ENCODE assay signal across 23 cellular contexts in the genomic region with DNA sequence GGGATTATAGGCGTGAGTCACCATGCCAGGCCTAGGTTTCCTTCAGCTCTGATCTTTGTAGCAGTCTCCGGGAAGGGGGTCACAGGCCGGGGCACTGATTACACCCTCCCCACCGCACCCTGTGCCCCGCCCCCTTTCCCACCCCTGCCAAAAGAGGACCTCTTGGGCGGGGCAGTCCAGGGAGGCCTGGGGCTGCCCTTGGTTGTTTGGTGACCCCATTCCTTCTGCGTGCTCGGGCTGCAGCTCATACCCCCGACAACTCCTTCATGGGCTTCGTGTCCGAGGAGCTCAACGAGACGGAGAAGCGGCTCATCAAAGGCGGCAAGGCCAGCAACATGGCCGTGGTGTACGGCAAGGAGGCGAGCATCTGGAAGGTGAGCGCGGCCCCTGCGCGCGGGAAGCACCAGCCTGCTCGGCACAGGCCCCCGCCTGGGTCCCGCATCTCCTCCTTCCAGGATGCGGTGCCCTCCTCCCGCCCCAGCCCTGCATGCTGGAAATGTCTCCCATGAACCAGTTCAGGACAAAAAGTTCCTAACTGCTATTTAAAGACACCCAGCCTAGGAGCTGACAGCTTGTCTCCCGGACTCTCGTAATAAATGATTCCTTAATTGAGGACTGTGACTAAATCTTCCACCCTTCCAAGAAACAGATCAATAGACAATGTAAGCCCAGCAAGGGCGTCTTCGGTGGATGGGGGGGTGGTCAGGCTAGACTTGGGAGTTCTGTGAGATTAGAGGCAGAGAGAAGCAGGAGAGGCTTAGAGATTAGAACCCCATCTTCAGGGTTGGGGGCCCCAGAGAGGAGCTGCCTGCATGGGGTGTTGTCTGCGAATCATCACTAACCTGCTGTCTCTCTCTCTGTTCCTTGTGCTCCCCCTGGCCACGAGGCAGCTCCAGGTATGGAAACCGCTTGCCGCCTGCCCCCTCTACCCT.
DNase-seq lines count a peak whose midpoint lies in the region; ATAC-seq and TF ChIP-seq lines count a peak whose summit lies in the region.
"Had no signal": no experiment of that assay in that cellular context is flagged by ENCODE, and none has a peak within 500 bp of the region (broad histone marks: within the 10 kb centered on the region; RNA-seq: fewer than 3 reads in every experiment).

No MANE protein-coding gene starts in this region.

- in situ Hi-C loops in transverse colon (cut with MboI; ENCODE audit: low pct_ligation_motif_present in 1 of 4, low pct_unique_long_range_greater_than_20kb in 1 of 4, low sequenced_read_pairs in 3 of 4) = no loop called here

- no peak for TF ChIP-seq CTCF in neural crest cell (conservative IDR thresholded peaks at IDR 0.05)
- TF ChIP-seq CTCF in SK-N-SH (IDR thresholded peaks at IDR 0.05) = no peak
- TF ChIP-seq CTCF in transverse colon (IDR thresholded peaks at IDR 0.05) = no peak

- intact Hi-C loops in transverse colon (cut with DNase I; ENCODE audit: low total_unique reads) = no loop called here

- DNase-seq in NCI-H82 (lab: John Stamatoyannopoulos, UW) = peak; percentile 42
- no peak for DNase-seq in NCI-H82 treated with DMSO at 0.1 percent for 48 hours (lab: John Stamatoyannopoulos, UW; ENCODE audit: unreplicated experiment)
- DNase-seq in neural crest cell (ENCODE audit: low read depth, low spot score) = no peak
- DNase-seq in putamen (ENCODE audit: low spot score) = peak; percentile 57
- DNase-seq in SK-N-SH = no peak
- no peak for DNase-seq in transverse colon
- no peak for DNase-seq in NCI-H524 treated with DMSO at 0.1 percent for 48 hours (lab: John Stamatoyannopoulos, UW)
- DNase-seq: Caco-2; CD4-positive, CD25-positive, alpha-beta regulatory T cell; CD8-positive, alpha-beta T cell; DMS153; DMS79; EL; GDM1; GOT3; HFFc6 had no signal

- H3K4me2 ChIP-seq in SK-N-SH = no peak overlapping the region

- H3K9ac ChIP-seq in SK-N-SH = no peak overlapping the region
- H3K9ac ChIP-seq: BLaER1 had no signal

- 0 out of 2 replicates have a peak, but pooled peaks cover 3% of the 10 kb centered on the region for H4K20me1 ChIP-seq in SK-N-SH (ENCODE audit: insufficient read depth)
- H4K20me1 ChIP-seq: BLaER1 had no signal

- peaks cover 23% of the 10 kb centered on the region for H3K4me1 Mint-ChIP-seq in neural crest cell
- H3K4me1 Mint-ChIP-seq: B cell had no signal

- no peak for TF ChIP-seq EP300 in SK-N-SH (IDR thresholded peaks at IDR 0.05; ENCODE audit: borderline replicate concordance in 1 of 2, low read depth in 1 of 2, low read length in 1 of 2)
- TF ChIP-seq EP300 in transverse colon (IDR thresholded peaks at IDR 0.05; ENCODE audit: low read depth) = no peak

- CTCF ChIA-PET in SK-N-SH (lab: Yijun Ruan, JAX) = interaction anchor here (0.9 to 2.0 kb wide), 5 partner anchors 9 to 124 kb away, joined by 3 to 5 read pairs (median 3); a partner anchor contains a TSS

- H2AFZ ChIP-seq in SK-N-SH (ENCODE audit: low read depth) = no peak overlapping the region

- H3K4me3 ChIP-seq in SK-N-SH (ENCODE audit: low read depth in 2 of 2, low read length in 1 of 2) = no peak overlapping the region
- H3K4me3 ChIP-seq in transverse colon = no peak overlapping the region
- H3K4me3 ChIP-seq: BLaER1, GM12878, HAP-1 had no signal

- ATAC-seq in HG02885 (IDR thresholded peaks at IDR 0.05; ENCODE audit: poor library complexity, unreplicated experiment) = no peak
- ATAC-seq: CD8-positive, alpha-beta T cell; GM12878 had no signal

- H3K4me3 Mint-ChIP-seq in neural crest cell = no peak overlapping the region
- H3K4me3 Mint-ChIP-seq: B cell; CD4-positive, CD25-positive, alpha-beta regulatory T cell; CD8-positive, alpha-beta T cell; HFFc6 had no signal

- no peak for TF ChIP-seq POLR2A in transverse colon (IDR thresholded peaks at IDR 0.05)

- WGBS in SK-N-SH (ENCODE audit: low lambda C conversion rate) = 90% methylated on average over 34 of the region's 36 CpGs
- 60 to 82% methylated on average over 1 to 35 of the region's 36 CpGs for WGBS in transverse colon (ENCODE audit: low coverage in 1 of 2), 2 donors

- TF ChIP-seq RAD21 in SK-N-SH (IDR thresholded peaks at IDR 0.05; ENCODE audit: low read length) = no peak

- H3K27ac ChIP-seq in SK-N-SH (ENCODE audit: low read depth in 2 of 2, low read length in 1 of 2) = no peak overlapping the region
- no peak overlapping the region for H3K27ac ChIP-seq in transverse colon
- H3K27ac ChIP-seq: 22Rv1, BLaER1, C4-2B had no signal

- no peaks in the 10 kb centered on the region for H3K9me2 ChIP-seq in SK-N-SH

- no peaks in the 10 kb centered on the region for H3K27me3 ChIP-seq in SK-N-SH (ENCODE audit: insufficient read depth)
- H3K27me3 ChIP-seq in transverse colon = no peaks in the 10 kb centered on the region
- H3K27me3 ChIP-seq: BLaER1 had no signal

- POLR2A ChIA-PET in SK-N-SH (lab: Yijun Ruan, JAX) = no interaction called here

- H3K9me3 Mint-ChIP-seq in neural crest cell = no peaks in the 10 kb centered on the region
- H3K9me3 Mint-ChIP-seq: CD4-positive, CD25-positive, alpha-beta regulatory T cell; CD8-positive, alpha-beta T cell; HFFc6 had no signal

- peaks cover 7% of the 10 kb centered on the region for H3F3A ChIP-seq in SK-N-SH (replicated peaks; ENCODE audit: insufficient read depth)

- H3K27me3 Mint-ChIP-seq in neural crest cell (ENCODE audit: low read depth) = no peaks in the 10 kb centered on the region

- no peaks in the 10 kb centered on the region for H3K79me2 ChIP-seq in SK-N-SH (ENCODE audit: insufficient read depth)

- H3K4me1 ChIP-seq in SK-N-SH (ENCODE audit: control insufficient read depth in 1 of 2, insufficient read depth in 2 of 2, low read depth in 1 of 2, low read length in 1 of 2) = peaks cover 0 to 5% of the 10 kb centered on the region in 2 experiments; a peak in 2 of 4 replicates
- no peaks in the 10 kb centered on the region for H3K4me1 ChIP-seq in transverse colon
- H3K4me1 ChIP-seq: HAP-1 had no signal

- no peaks in the 10 kb centered on the region for H3K9me3 ChIP-seq in SK-N-SH
- H3K9me3 ChIP-seq in transverse colon = no peaks in the 10 kb centered on the region
- H3K9me3 ChIP-seq: BLaER1, Caco-2, HAP-1 had no signal

- H3K36me3 ChIP-seq in SK-N-SH (replicated peaks in 1 of 2; ENCODE audit: control insufficient read depth in 1 of 2, insufficient read depth in 2 of 2, low read length in 1 of 2) (peaks cover 0 to 4% of the 10 kb centered on the region in 2 experiments), transverse colon (no peaks in the 10 kb centered on the region)
- H3K36me3 ChIP-seq: HAP-1 had no signal

- H3K27ac Mint-ChIP-seq in neural crest cell (ENCODE audit: unreplicated experiment) = peak overlapping the region; percentile 72
- H3K27ac Mint-ChIP-seq: B cell; CD8-positive, alpha-beta T cell; HFFc6 had no signal

- H3K36me3 Mint-ChIP-seq in neural crest cell (ENCODE audit: low read depth) = peaks cover 8% of the 10 kb centered on the region
- H3K36me3 Mint-ChIP-seq: CD4-positive, CD25-positive, alpha-beta regulatory T cell; CD8-positive, alpha-beta T cell had no signal

TF ChIP-seq in SK-N-SH, 30 proteins besides CTCF, POLR2A, EP300 and RAD21:
- TF ChIP-seq YY1 (IDR thresholded peaks at IDR 0.05; ENCODE audit: low read depth) (no peak), FOSL2 (IDR thresholded peaks at IDR 0.05; ENCODE audit: borderline replicate concordance, low read depth) (no peak)

Comparison
In these comparisons a context has a peak if more than half of its experiments do, and no peak if none do; other contexts are left out.
1. DNase-seq: peak in NCI-H82 (single experiment) and putamen (single experiment); none in NCI-H82 treated with DMSO at 0.1 percent for 48 hours (single experiment), neural crest cell (single experiment), SK-N-SH (single experiment), transverse colon (single experiment) and NCI-H524 treated with DMSO at 0.1 percent for 48 hours (single experiment).